In genomic region chr17:54744750-54745149, GRCh38 we compare ENCODE assay signal across 23 cellular contexts.
"Had no signal": no experiment of that assay in that cellular context is flagged by ENCODE, and none has a peak within 500 bp of the region (broad histone marks: within the 10 kb centered on the region; RNA-seq: fewer than 3 reads in every experiment).

No MANE protein-coding gene starts in this region.

- H3K9me3 ChIP-seq: ovary, uterus had no signal

- ATAC-seq: heart right ventricle; left lung; mucosa of descending colon; naive thymus-derived CD4-positive, alpha-beta T cell; natural killer cell treated with Interleukin-12 subunit alpha and Interleukin-12 subunit beta and Interleukin-15 and Interleukin-18, amount 100 ng/mL, for 72 hours; right cardiac atrium; stimulated activated effector memory CD8-positive, alpha-beta T cell treated with anti-CD3 and anti-CD28 coated beads, Interleukin-12 subunit alpha, Interleukin-12 subunit beta, amount 100 ng/mL, for 72 hours had no signal

- H3K4me1 ChIP-seq: heart right ventricle, left lung, sigmoid colon, spleen, suprapubic skin, tibial nerve, uterus had no signal

- H3K27ac ChIP-seq: heart right ventricle, hepatocyte, left lung, ovary, sigmoid colon, spleen, suprapubic skin, thoracic aorta, tibial nerve, uterus had no signal

- H3K27me3 ChIP-seq: heart right ventricle, hepatocyte, left lung, ovary, sigmoid colon, spleen, suprapubic skin, tibial nerve, uterus had no signal

- H3K36me3 ChIP-seq: heart right ventricle, left lung, ovary, sigmoid colon, spleen, suprapubic skin, thoracic aorta, tibial nerve, uterus had no signal

- H3K4me3 ChIP-seq: heart right ventricle, hepatocyte, left lung, lung, mucosa of descending colon, ovary, sigmoid colon, spleen, suprapubic skin, thoracic aorta, tibial nerve, uterus had no signal

- DNase-seq: heart right ventricle; islet precursor cell; left cardiac atrium; left lung; mesendoderm; midbrain; mucosa of descending colon; naive thymus-derived CD4-positive, alpha-beta T cell; ovary; right cardiac atrium; sigmoid colon; small intestine; spleen; stimulated activated CD4-positive, alpha-beta T cell treated with anti-CD3 and anti-CD28 coated beads, Interleukin-4, amount 100 ng/mL, for 24 hours; stimulated activated naive CD4-positive, alpha-beta T cell; uterus had no signal
